ENCODE assay signal across 14 cellular contexts in the genomic region with DNA sequence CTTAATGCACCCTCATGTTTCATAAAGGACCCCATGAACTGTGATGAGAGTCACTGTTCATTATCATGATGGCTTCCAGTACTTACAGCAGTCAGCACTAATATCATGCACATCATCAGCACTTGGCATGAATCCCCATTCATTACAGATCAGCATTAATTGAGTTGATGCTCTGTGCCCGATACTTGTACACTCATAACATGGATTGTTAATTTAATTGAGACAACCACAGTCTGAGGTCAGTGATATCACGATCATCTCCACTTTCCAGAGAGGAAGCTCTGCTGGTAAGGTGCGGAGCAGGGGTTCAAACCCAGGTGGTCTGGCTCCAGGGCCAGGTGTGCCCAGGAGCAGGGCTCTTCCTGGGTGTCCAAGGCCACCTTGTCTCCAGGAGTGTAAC. TPM values are rescaled to one million over a fixed set of nuclear protein-coding genes. Genes with fewer than 3 reads are reported as not detected.
"Had no signal": no experiment of that assay in that cellular context is flagged by ENCODE, and none has a peak within 500 bp of the region (broad histone marks: within the 10 kb centered on the region; RNA-seq: fewer than 3 reads in every experiment).

No MANE protein-coding gene starts in this region.

RNA-seq across cellular contexts. Expression of a gene that starts 21.2 kb away (rescaled TPM):
- total RNA-seq: activated B cell treated with CpG ODN at 0.5 μM for 24 hours; activated CD4-positive, alpha-beta memory T cell treated with anti-CD3 and anti-CD28 coated beads for 36 hours; activated CD4-positive, alpha-beta memory T cell treated with anti-CD3 and anti-CD28 coated beads, Interleukin-2, amount 10 ng/mL, durations not matched to agents 7 days and 5 days; activated CD4-positive, alpha-beta T cell treated with anti-CD3 and anti-CD28 coated beads for 36 hours; activated CD4-positive, alpha-beta T cell treated with anti-CD3 and anti-CD28 coated beads, Interleukin-2, amount 10 ng/mL, durations not matched to agents 24 days and 14 days; activated CD4-positive, alpha-beta T cell treated with anti-CD3 and anti-CD28 coated beads, Interleukin-2, amount 10 ng/mL, durations not matched to agents 7 days and 5 days; activated CD8-positive, alpha-beta memory T cell treated with anti-CD3 and anti-CD28 coated beads for 36 hours; activated CD8-positive, alpha-beta memory T cell treated with anti-CD3 and anti-CD28 coated beads, Interleukin-2, amount 10 ng/mL, durations not matched to agents 7 days and 5 days; activated CD8-positive, alpha-beta T cell treated with anti-CD3 and anti-CD28 coated beads for 36 hours; activated CD8-positive, alpha-beta T cell treated with anti-CD3 and anti-CD28 coated beads, Interleukin-2, amount 10 ng/mL, durations not matched to agents 7 days and 5 days; T-helper 1 cell treated with Interleukin-12 subunit alpha and Interleukin-12 subunit beta and Interleukin-4 antibody, amounts not matched to agents 30 ng/mL and 1 ng/mL, for 36 hours; T-helper 17 cell; T-helper 2 cell treated with Interferon-gamma antibody and Interleukin-4, amounts not matched to agents 100 ng/mL and 5 ng/mL, for 36 hours; WTC11 had no signal

RNA-seq across cellular contexts. Expression of a gene that starts 40.0 kb away (rescaled TPM):
- total RNA-seq: activated B cell treated with CpG ODN at 0.5 μM for 24 hours; activated CD4-positive, alpha-beta memory T cell treated with anti-CD3 and anti-CD28 coated beads for 36 hours; activated CD4-positive, alpha-beta memory T cell treated with anti-CD3 and anti-CD28 coated beads, Interleukin-2, amount 10 ng/mL, durations not matched to agents 7 days and 5 days; activated CD4-positive, alpha-beta T cell treated with anti-CD3 and anti-CD28 coated beads for 36 hours; activated CD4-positive, alpha-beta T cell treated with anti-CD3 and anti-CD28 coated beads, Interleukin-2, amount 10 ng/mL, durations not matched to agents 24 days and 14 days; activated CD4-positive, alpha-beta T cell treated with anti-CD3 and anti-CD28 coated beads, Interleukin-2, amount 10 ng/mL, durations not matched to agents 7 days and 5 days; activated CD8-positive, alpha-beta memory T cell treated with anti-CD3 and anti-CD28 coated beads for 36 hours; activated CD8-positive, alpha-beta memory T cell treated with anti-CD3 and anti-CD28 coated beads, Interleukin-2, amount 10 ng/mL, durations not matched to agents 7 days and 5 days; activated CD8-positive, alpha-beta T cell treated with anti-CD3 and anti-CD28 coated beads for 36 hours; activated CD8-positive, alpha-beta T cell treated with anti-CD3 and anti-CD28 coated beads, Interleukin-2, amount 10 ng/mL, durations not matched to agents 7 days and 5 days; T-helper 1 cell treated with Interleukin-12 subunit alpha and Interleukin-12 subunit beta and Interleukin-4 antibody, amounts not matched to agents 30 ng/mL and 1 ng/mL, for 36 hours; T-helper 17 cell; T-helper 2 cell treated with Interferon-gamma antibody and Interleukin-4, amounts not matched to agents 100 ng/mL and 5 ng/mL, for 36 hours had no signal
